In genomic region chr16:75025766-75026165, GRCh38 we compare ENCODE assay signal across 12 cellular contexts. TPM values are rescaled to one million over a fixed set of nuclear protein-coding genes. Genes with fewer than 3 reads are reported as not detected.
A peak's percentile ranks its signal among the peaks of the same experiment; 100 is the strongest.
DNase-seq lines count a peak whose midpoint lies in the region; ATAC-seq, FAIRE-seq and TF ChIP-seq lines count a peak whose summit lies in the region.
"Had no signal": no experiment of that assay in that cellular context is flagged by ENCODE, and none has a peak within 500 bp of the region (broad histone marks: within the 10 kb centered on the region; RNA-seq: fewer than 3 reads in every experiment).

No MANE protein-coding gene starts in this region.

- peaks cover 96% of the 10 kb centered on the region for H3K79me2 ChIP-seq in SK-N-SH (ENCODE audit: insufficient read depth)

- H3K4me3 ChIP-seq in SK-N-SH (ENCODE audit: low read depth in 2 of 2, low read length in 1 of 2) (no peak overlapping the region), fibroblast of the aortic adventitia (ENCODE audit: low read depth, low read length) (no peak overlapping the region), skeletal muscle satellite cell (ENCODE audit: low read length) (no peak overlapping the region)

- CTCF ChIA-PET in SK-N-SH (lab: Yijun Ruan, JAX), result interaction anchor here (0.6 to 1.6 kb wide), 3 partner anchors 11 to 85 kb away, joined by 3 read pairs; partner anchors contain the start of gene ZNRF1

- H3K9ac ChIP-seq in SK-N-SH, result no peak overlapping the region; the same call in 1 of the 2 replicates
- peak overlapping the region; percentile 59 for H3K9ac ChIP-seq in skeletal muscle satellite cell (ENCODE audit: low read depth, low read length)

- TF ChIP-seq RAD21 in SK-N-SH (IDR thresholded peaks at IDR 0.05; ENCODE audit: low read length), result no peak

- POLR2A ChIA-PET in SK-N-SH (lab: Yijun Ruan, JAX), result no interaction called here

- 29% methylated on average over 3 of the region's 3 CpGs for WGBS in SK-N-SH (ENCODE audit: low lambda C conversion rate)

- peaks cover 4% of the 10 kb centered on the region; the same call in 1 of the 2 replicates for H3K9me3 ChIP-seq in SK-N-SH
- H3K9me3 ChIP-seq in skeletal muscle satellite cell (replicated peaks; ENCODE audit: low read length), result no peaks in the 10 kb centered on the region

- no peaks in the 10 kb centered on the region for H4K20me1 ChIP-seq in SK-N-SH (ENCODE audit: insufficient read depth)

- H3K4me2 ChIP-seq in SK-N-SH, result peak overlapping the region; percentile 30
- H3K4me2 ChIP-seq in skeletal muscle satellite cell (ENCODE audit: low read length), result peak overlapping the region; percentile 56

- no peak overlapping the region for H2AFZ ChIP-seq in SK-N-SH (ENCODE audit: low read depth)

- TF ChIP-seq EP300 in SK-N-SH (IDR thresholded peaks at IDR 0.05; ENCODE audit: borderline replicate concordance in 1 of 2, low read depth in 1 of 2, low read length in 1 of 2), result no peak

- ATAC-seq in GM19035 (IDR thresholded peaks at IDR 0.05; ENCODE audit: unreplicated experiment), result no peak

- peak overlapping the region in 1 of 2 experiments; percentile 68; a peak in 2 of 4 replicates for H3K27ac ChIP-seq in SK-N-SH (ENCODE audit: low read depth in 2 of 2, low read length in 1 of 2)
- H3K27ac ChIP-seq: epithelial cell of prostate had no signal

- H3K27me3 ChIP-seq in SK-N-SH (ENCODE audit: insufficient read depth) (no peaks in the 10 kb centered on the region), skeletal muscle satellite cell (ENCODE audit: control insufficient read depth, insufficient read depth, low read length) (no peaks in the 10 kb centered on the region)

- H3K4me1 ChIP-seq in SK-N-SH (ENCODE audit: control insufficient read depth in 1 of 2, insufficient read depth in 2 of 2, low read depth in 1 of 2, low read length in 1 of 2) (peaks cover 0 to 19% of the 10 kb centered on the region in 2 experiments; a peak in 2 of 4 replicates), skeletal muscle satellite cell (ENCODE audit: control insufficient read depth, insufficient read depth, low read length) (peaks cover 57% of the 10 kb centered on the region)

- FAIRE-seq in HTR-8/SVneo (lab: Jason Lieb, UNC), result no peak
- FAIRE-seq: GM12892 had no signal

- TF ChIP-seq CTCF in SK-N-SH (IDR thresholded peaks at IDR 0.05), result no peak
- TF ChIP-seq CTCF in fibroblast of the aortic adventitia (IDR thresholded peaks at IDR 0.05; ENCODE audit: insufficient read depth, low read length), result no peak

- peaks cover 29% of the 10 kb centered on the region for H3F3A ChIP-seq in SK-N-SH (replicated peaks; ENCODE audit: insufficient read depth)

- H3K36me3 ChIP-seq in SK-N-SH (replicated peaks in 1 of 2; ENCODE audit: control insufficient read depth in 1 of 2, insufficient read depth in 2 of 2, low read length in 1 of 2), result peaks cover 0 to 8% of the 10 kb centered on the region in 2 experiments
- no peaks in the 10 kb centered on the region for H3K36me3 ChIP-seq in skeletal muscle satellite cell (ENCODE audit: insufficient read depth, low read length)

- H3K9me2 ChIP-seq in SK-N-SH, result no peaks in the 10 kb centered on the region

- DNase-seq in Daoy (ENCODE audit: low read depth) (peak; percentile 54), SK-N-SH (peak; percentile 34), fibroblast of the aortic adventitia (ENCODE audit: low read depth) (peak; percentile 42), HTR-8/SVneo (ENCODE audit: insufficient read length, low spot score) (no peak), NCI-H2107 treated with DMSO at 0.1 percent for 48 hours (lab: John Stamatoyannopoulos, UW; ENCODE audit: unreplicated experiment) (no peak), AG08396 (ENCODE audit: low spot score) (no peak)
- DNase-seq: activated naive CD8-positive, alpha-beta T cell treated with anti-CD3 and anti-CD28 coated beads, Interleukin-2, amount 10 ng/mL, durations not matched to agents 7 days and 5 days; left cardiac atrium had no signal

TF ChIP-seq in SK-N-SH, 30 proteins besides CTCF, POLR2A, EP300 and RAD21:
- TF ChIP-seq TEAD4 (IDR thresholded peaks at IDR 0.05; ENCODE audit: borderline replicate concordance, insufficient read depth) (no peak), NFIC (IDR thresholded peaks at IDR 0.05; ENCODE audit: borderline replicate concordance) (peak; percentile 4)

RNA-seq across cellular contexts. Expression of gene ZNRF1, which starts 26.9 kb away (rescaled TPM):
- total RNA-seq in Daoy (2014; rRNA removed; shearing (Covaris generic)), result 17.5 and 21.9 TPM in 2 replicates
- polyA plus RNA-seq in SK-N-SH (2012; rRNA removed), result 20.6 and 23.7 TPM in 2 replicates
- polyA plus RNA-seq in SK-N-SH (2012; cell fraction: cytosol; rRNA removed), result 18.6 and 19.8 TPM in 2 replicates
- polyA plus RNA-seq in SK-N-SH (2012; cell fraction: nucleus; rRNA removed), result 35.4 and 43.3 TPM in 2 replicates
- total RNA-seq in fibroblast of the aortic adventitia (ENCODE audit: low replicate concordance), result 9.5 and 14.5 TPM in 2 replicates
- total RNA-seq in skeletal muscle satellite cell (2012; rRNA removed), result 14.4 and 19.5 TPM in 2 replicates

RNA-seq across cellular contexts. Expression of gene WDR59, which starts 40.8 kb away (rescaled TPM):
- total RNA-seq in Daoy (2014; rRNA removed; shearing (Covaris generic)), result 3.8 and 9.4 TPM in 2 replicates
- polyA plus RNA-seq in SK-N-SH (2012; rRNA removed), result 48.2 and 60.2 TPM in 2 replicates
- polyA plus RNA-seq in SK-N-SH (2012; cell fraction: cytosol; rRNA removed), result 27.2 and 30.0 TPM in 2 replicates
- polyA plus RNA-seq in SK-N-SH (2012; cell fraction: nucleus; rRNA removed), result 164 and 199 TPM in 2 replicates
- total RNA-seq in fibroblast of the aortic adventitia (ENCODE audit: low replicate concordance), result 21.7 and 22.4 TPM in 2 replicates
- 10.9 and 15.5 TPM in 2 replicates for total RNA-seq in skeletal muscle satellite cell (2012; rRNA removed)

Comparison
In these comparisons a context has a peak if more than half of its experiments do, and no peak if none do; other contexts are left out.
1. DNase-seq: peak in Daoy (single experiment), SK-N-SH (single experiment) and fibroblast of the aortic adventitia (single experiment); none in HTR-8/SVneo (single experiment), NCI-H2107 treated with DMSO at 0.1 percent for 48 hours (single experiment) and AG08396 (single experiment).